ENCODE assay signal across 8 cellular contexts in the genomic region with DNA sequence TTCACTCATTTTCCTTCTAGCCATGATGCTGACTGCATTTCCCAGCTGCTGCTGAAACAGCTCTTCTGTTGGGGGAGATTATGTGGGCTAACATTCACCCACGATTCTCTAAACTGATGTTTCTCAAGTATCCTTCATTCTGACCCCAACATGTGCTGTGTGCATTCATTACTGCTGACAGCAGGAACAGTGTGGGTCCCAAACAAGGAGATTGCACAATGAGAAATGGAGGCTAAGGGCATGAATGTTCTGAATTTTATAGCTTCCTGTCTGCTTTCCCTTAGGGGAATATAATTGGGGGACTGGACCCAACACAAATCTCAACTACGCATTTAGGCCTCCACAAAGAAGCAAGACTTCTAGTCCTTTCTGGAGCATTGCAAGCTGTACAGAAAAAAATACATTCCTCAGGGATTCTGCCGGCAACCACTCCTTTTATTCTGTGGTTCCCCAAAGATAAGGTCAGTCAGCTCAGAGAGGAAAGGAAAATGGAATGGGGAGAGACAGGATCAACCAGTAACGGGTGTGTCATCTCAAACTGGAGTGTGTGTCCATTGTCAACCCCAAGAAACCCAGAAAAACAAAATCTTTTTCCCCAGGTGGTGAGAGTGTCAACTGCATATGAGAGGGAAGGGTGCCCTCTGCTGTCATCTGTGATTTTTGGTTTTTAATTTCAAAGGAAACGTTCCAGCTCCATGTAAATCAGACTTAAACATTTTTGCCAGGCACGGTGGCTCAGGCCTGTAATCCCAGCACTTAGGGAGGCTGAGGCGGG.
DNase-seq lines count a peak whose midpoint lies in the region; ATAC-seq and TF ChIP-seq lines count a peak whose summit lies in the region.

No MANE protein-coding gene starts in this region.

- peaks cover 41% of the 10 kb centered on the region for H3K4me1 Mint-ChIP-seq in HFFc6 (ENCODE audit: low read depth)
- peaks cover 7% of the 10 kb centered on the region for H3K4me1 Mint-ChIP-seq in endodermal cell

- no peaks in the 10 kb centered on the region for H3K36me3 ChIP-seq in endodermal cell (ENCODE audit: control insufficient read depth, insufficient read depth, low read length)

- 14 to 45% methylated on average over 4 to 6 of the region's 7 CpGs for WGBS in endodermal cell (ENCODE audit: insufficient coverage in 1 of 2, insufficient read length in 1 of 2), 2 experiments

- H3K9me3 Mint-ChIP-seq in HFFc6 (no peaks in the 10 kb centered on the region; the same call in 1 of the 2 replicates), endodermal cell (peaks cover 35% of the 10 kb centered on the region)

- H3K27me3 Mint-ChIP-seq in HFFc6 (ENCODE audit: insufficient read depth) (no peaks in the 10 kb centered on the region; the same call in 1 of the 2 replicates), endodermal cell (ENCODE audit: insufficient read depth) (no peaks in the 10 kb centered on the region)

- TF ChIP-seq CTCF in HFFc6 (IDR thresholded peaks at IDR 0.05) = peak; percentile 79
- TF ChIP-seq CTCF in endodermal cell (conservative IDR thresholded peaks at IDR 0.05) = peak; percentile 74

- ATAC-seq in GM21367 (IDR thresholded peaks at IDR 0.05; ENCODE audit: unreplicated experiment) = no peak

- DNase-seq in GM03348 (ENCODE audit: low spot score) (peak; percentile 38), HFFc6 (peak; percentile 87), NCI-H2196 (lab: John Stamatoyannopoulos, UW; ENCODE audit: unreplicated experiment) (peak; percentile 46), endodermal cell (peak; percentile 79), midbrain (lab: John Stamatoyannopoulos, UW) (peak; percentile 46), stromal cell of bone marrow (ENCODE audit: low read depth) (peak; percentile 79)
- DNase-seq in activated CD4-positive, CD25-positive, alpha-beta regulatory T cell treated with anti-CD3 and anti-CD28 coated beads, Interleukin-2, amount 50 U/mL, for 16 hours (ENCODE audit: low read depth, low spot score) = peak; percentile 3

- H3K4me3 Mint-ChIP-seq in HFFc6 (peak overlapping the region; percentile 45; the same call in 1 of the 2 replicates), endodermal cell (no peak overlapping the region)

- no peak overlapping the region for H3K4me3 ChIP-seq in endodermal cell (ENCODE audit: low read length)

- H3K27ac ChIP-seq in endodermal cell (ENCODE audit: low read depth, low read length) = peak overlapping the region; percentile 34

- H3K36me3 Mint-ChIP-seq in HFFc6 (ENCODE audit: low read depth) = no peaks in the 10 kb centered on the region; the same call in 1 of the 2 replicates
- no peaks in the 10 kb centered on the region for H3K36me3 Mint-ChIP-seq in endodermal cell (ENCODE audit: low read depth)

- H3K4me1 ChIP-seq in endodermal cell (ENCODE audit: control insufficient read depth, insufficient read depth, low read length) = no peaks in the 10 kb centered on the region

- H3K9ac ChIP-seq in endodermal cell (ENCODE audit: extremely low read depth, low read length, poor library complexity, severe bottlenecking) = no peak overlapping the region

- H3K27ac Mint-ChIP-seq in HFFc6 (peak overlapping the region; percentile 98), endodermal cell (peak overlapping the region; percentile 86)

- H3K27me3 ChIP-seq in endodermal cell (ENCODE audit: control insufficient read depth, insufficient read depth, low read length, poor library complexity, severe bottlenecking) = no peaks in the 10 kb centered on the region

- H3K9me3 ChIP-seq in endodermal cell (ENCODE audit: control insufficient read depth, low read length) = no peaks in the 10 kb centered on the region

Comparison
In these comparisons a context has a peak if more than half of its experiments do, and no peak if none do; other contexts are left out.
1. DNase-seq: peak in every context shown above with its lines; median percentile 87 in HFFc6; 79 in endodermal cell; 79 in stromal cell of bone marrow; 46 in NCI-H2196; 46 in midbrain; 38 in GM03348; 3 in activated CD4-positive, CD25-positive, alpha-beta regulatory T cell treated with anti-CD3 and anti-CD28 coated beads, Interleukin-2, amount 50 U/mL, for 16 hours.